ENCODE assay signal across 15 cellular contexts in genomic region chr14:55386037-55386798, GRCh38. TPM values are rescaled to one million over a fixed set of nuclear protein-coding genes. Genes with fewer than 3 reads are reported as not detected.
A peak's percentile ranks its signal among the peaks of the same experiment; 100 is the strongest.
DNase-seq lines count a peak whose midpoint lies in the region; ATAC-seq, FAIRE-seq and TF ChIP-seq lines count a peak whose summit lies in the region.
"Had no signal": no experiment of that assay in that cellular context is flagged by ENCODE, and none has a peak within 500 bp of the region (broad histone marks: within the 10 kb centered on the region; RNA-seq: fewer than 3 reads in every experiment).

No MANE protein-coding gene starts in this region.

- TF ChIP-seq POLR2A in HepG2 (IDR thresholded peaks at IDR 0.05; ENCODE audit: insufficient read depth in 1 of 2, low read depth in 2 of 2, low read length in 2 of 2): no peak

- H2AFZ ChIP-seq in DND-41 (ENCODE audit: low read depth, low read length) (no peak overlapping the region), PC-3 (ENCODE audit: low read length) (no peak overlapping the region), HepG2 (ENCODE audit: low read length) (no peak overlapping the region)

- DNase-seq in DND-41: no peak
- DNase-seq in PC-3: no peak
- no peak for DNase-seq in caudate nucleus (lab: John Stamatoyannopoulos, UW)
- DNase-seq in psoas muscle: no peak
- no peak for DNase-seq in NCI-H82 treated with DMSO at 0.1 percent for 48 hours (lab: John Stamatoyannopoulos, UW; ENCODE audit: unreplicated experiment)
- no peak for DNase-seq in HepG2 (ENCODE audit: low spot score)
- DNase-seq: activated CD8-positive, alpha-beta memory T cell treated with anti-CD3 and anti-CD28 coated beads for 24 hours; MG63; NCI-H446 treated with DMSO at 0.1 percent for 48 hours; trophoblast cell had no signal

- intact Hi-C loops in PC-3 (cut with micrococcal nuclease) (no loop called here), psoas muscle (cut with DNase I) (no loop called here), HepG2 (cut with micrococcal nuclease; ENCODE audit: unreplicated experiment) (no loop called here)

- no TSS peak for BruUV-seq in PC-3 (replicated peaks; lab: Mats Ljungman, UMichigan)
- no TSS peak for BruUV-seq in HepG2 (replicated peaks; lab: Mats Ljungman, UMichigan)

- H3K9ac ChIP-seq in DND-41 (ENCODE audit: low read depth, low read length) (no peak overlapping the region), PC-3 (ENCODE audit: low read length) (peak overlapping the region; percentile 2; the same call in 1 of the 2 replicates), HepG2 (ENCODE audit: insufficient read depth, low read depth, low read length) (no peak overlapping the region)

- no peaks in the 10 kb centered on the region for H3K9me2 ChIP-seq in PC-3 (replicated peaks; ENCODE audit: low read length)

- no peak for TF ChIP-seq EP300 in HepG2 (IDR thresholded peaks at IDR 0.05; ENCODE audit: low read depth in 2 of 2, low read length in 2 of 2)
- no peak for TF ChIP-seq EP300 in HepG2 (CRISPR knock-in tag; IDR thresholded peaks at IDR 0.05; ENCODE audit: borderline replicate concordance)

- in situ Hi-C loops in HepG2 (cut with HindIII; ENCODE audit: extremely low pct_ligation_motif_present, low pct_unique_long_range_greater_than_20kb): no loop called here

- H4K20me1 ChIP-seq in DND-41 (ENCODE audit: insufficient read depth, low read length) (peaks cover 4% of the 10 kb centered on the region; the same call in 1 of the 2 replicates), PC-3 (ENCODE audit: low read length) (no peaks in the 10 kb centered on the region), HepG2 (ENCODE audit: insufficient read depth, low read length) (no peaks in the 10 kb centered on the region)

- TF ChIP-seq RAD21 in HepG2 (CRISPR knock-in tag; IDR thresholded peaks at IDR 0.05): no peak

- WGBS in psoas muscle, 3 donors: 76 to 87% (median 85%) methylated on average over 6 of the region's 6 CpGs
- 98% methylated on average over 6 of the region's 6 CpGs for WGBS in HepG2 (ENCODE audit: low lambda C conversion rate)

- H3K4me2 ChIP-seq in DND-41 (ENCODE audit: insufficient read depth, low read length): no peak overlapping the region
- H3K4me2 ChIP-seq in PC-3 (ENCODE audit: low read length): peak overlapping the region; percentile 38
- no peak overlapping the region for H3K4me2 ChIP-seq in HepG2 (ENCODE audit: low read depth, low read length)

- H3K4me3 ChIP-seq in DND-41 (ENCODE audit: low read depth in 1 of 2, low read length in 2 of 2) (no peak overlapping the region), PC-3 (ENCODE audit: low read length) (no peak overlapping the region; the same call in 1 of the 2 replicates), psoas muscle (no peak overlapping the region), HepG2 (replicated peaks in 1 of 3; ENCODE audit: insufficient read depth in 1 of 3, low read depth in 2 of 3, low read length in 3 of 3) (no peak overlapping the region)
- H3K4me3 ChIP-seq: MG63 had no signal

- no peak for TF ChIP-seq CTCF in DND-41 (IDR thresholded peaks at IDR 0.05; ENCODE audit: borderline replicate concordance, extremely low read depth, low read length, poor library complexity, severe bottlenecking)
- TF ChIP-seq CTCF in PC-3 (conservative IDR thresholded peaks at IDR 0.05; ENCODE audit: low read depth, low read length): no peak
- no peak for TF ChIP-seq CTCF in psoas muscle (IDR thresholded peaks at IDR 0.05)
- no peak for TF ChIP-seq CTCF in HepG2 (CRISPR knock-in tag; IDR thresholded peaks at IDR 0.05)

- H3K9me3 ChIP-seq in DND-41 (ENCODE audit: insufficient read depth, low read length, severe bottlenecking) (no peaks in the 10 kb centered on the region), PC-3 (ENCODE audit: low read length) (no peaks in the 10 kb centered on the region), psoas muscle (no peaks in the 10 kb centered on the region), HepG2 (ENCODE audit: low read length) (no peaks in the 10 kb centered on the region)
- H3K9me3 ChIP-seq: MG63 had no signal

- no peaks in the 10 kb centered on the region for H3K79me2 ChIP-seq in DND-41 (ENCODE audit: insufficient read depth, low read length)
- H3K79me2 ChIP-seq in PC-3 (ENCODE audit: low read length): no peaks in the 10 kb centered on the region
- H3K79me2 ChIP-seq in HepG2 (ENCODE audit: insufficient read depth, low read length): no peaks in the 10 kb centered on the region

- FAIRE-seq in HepG2 (lab: Jason Lieb, UNC): no peak
- FAIRE-seq: GM12892 had no signal

- H3F3A ChIP-seq in PC-3 (ENCODE audit: low read length, unreplicated experiment): peaks cover 4% of the 10 kb centered on the region

- CTCF ChIA-PET in PC-3 (lab: Charles Lee): no interaction called here
- CTCF ChIA-PET in HepG2 (lab: Yijun Ruan, JAX; ENCODE audit: low intra/inter-chr PET ratio, low total read pairs): no interaction called here

- peaks cover 54% of the 10 kb centered on the region for H3K36me3 ChIP-seq in DND-41 (ENCODE audit: insufficient read depth, low read length)
- peaks cover 24% of the 10 kb centered on the region for H3K36me3 ChIP-seq in PC-3 (ENCODE audit: low read depth, low read length)
- H3K36me3 ChIP-seq in psoas muscle (ENCODE audit: insufficient read depth in 1 of 2, low read depth in 1 of 2): peaks cover 2 to 58% of the 10 kb centered on the region in 2 donors
- H3K36me3 ChIP-seq in HepG2 (replicated peaks in 1 of 2; ENCODE audit: control insufficient read depth in 1 of 2, insufficient read depth in 2 of 2, low read length in 2 of 2): peaks cover 13 to 51% of the 10 kb centered on the region in 2 experiments

- POLR2A ChIA-PET in PC-3 (lab: Charles Lee; ENCODE audit: unreplicated experiment) (no interaction called here), HepG2 (lab: Yijun Ruan, JAX) (no interaction called here)

- H3K27me3 ChIP-seq in DND-41 (ENCODE audit: insufficient read depth, low read length, poor library complexity) (no peaks in the 10 kb centered on the region), PC-3 (ENCODE audit: low read length) (no peaks in the 10 kb centered on the region), psoas muscle (ENCODE audit: insufficient read depth in 3 of 3, low read length in 2 of 3) (no peaks in the 10 kb centered on the region), HepG2 (ENCODE audit: control insufficient read depth in 1 of 2, insufficient read depth in 2 of 2, low read length in 2 of 2) (no peaks in the 10 kb centered on the region)
- H3K27me3 ChIP-seq: MG63 had no signal

- ATAC-seq in DND-41 (ENCODE audit: insufficient read depth, low read depth): no peak
- no peak for ATAC-seq in PC-3
- no peak for ATAC-seq in psoas muscle
- no peak for ATAC-seq in HG02884 (IDR thresholded peaks at IDR 0.05; ENCODE audit: unreplicated experiment)
- no peak for ATAC-seq in GM18520 (IDR thresholded peaks at IDR 0.05; ENCODE audit: unreplicated experiment)
- ATAC-seq in HepG2: no peak

- H3K27ac ChIP-seq in DND-41 (ENCODE audit: low read length): 0 out of 2 replicates have a peak overlapping the region, but pooled peaks have one; percentile 23
- H3K27ac ChIP-seq in PC-3 (ENCODE audit: low read length): peak overlapping the region; percentile 79
- peak overlapping the region; percentile 41 for H3K27ac ChIP-seq in caudate nucleus (ENCODE audit: low read depth, low read length)
- peak overlapping the region; percentile 84 for H3K27ac ChIP-seq in psoas muscle
- H3K27ac ChIP-seq in HepG2 (ENCODE audit: extremely low read length, insufficient read depth, low read length): no peak overlapping the region

- H3K4me1 ChIP-seq in DND-41 (ENCODE audit: insufficient read depth, low read length): no peaks in the 10 kb centered on the region
- peaks cover 69% of the 10 kb centered on the region for H3K4me1 ChIP-seq in PC-3 (ENCODE audit: insufficient read depth, low read length)
- H3K4me1 ChIP-seq in psoas muscle: peaks cover 57% of the 10 kb centered on the region
- H3K4me1 ChIP-seq in HepG2 (ENCODE audit: insufficient read depth, low read length): peaks cover 8% of the 10 kb centered on the region

RNA-seq across cellular contexts. Expression of gene ATG14, which starts 25.4 kb away (rescaled TPM):
- total RNA-seq in PC-3 (2014; rRNA removed): 20.2 and 22.5 TPM in 2 replicates
- 10 to 100 TPM in 2 of 4 donors, 1 to 10 TPM in 2; 7.4 to 15.1 (median 11.0) TPM for total RNA-seq in psoas muscle
- 10 to 100 TPM in 1 of 3 donors, 1 to 10 TPM in 2; 4.3 to 13.9 (median 7.9) TPM for polyA plus RNA-seq in psoas muscle
- total RNA-seq in HepG2 (2016; rRNA removed; fragmentation: Illumina TruSeq; extraction: Trizol): 9.1 and 9.9 TPM in 2 replicates
- total RNA-seq in HepG2 (2016; cell fraction: cytosol; rRNA removed; fragmentation: Illumina TruSeq; extraction: Trizol; ENCODE audit: low read depth): 1.7 and 1.9 TPM in 2 replicates
- 9.5 and 11.3 TPM in 2 replicates for total RNA-seq in HepG2 (2016; cell fraction: insoluble cytoplasmic fraction; rRNA removed; fragmentation: Illumina TruSeq; extraction: Trizol)
- total RNA-seq in HepG2 (2016; cell fraction: membrane; rRNA removed; fragmentation: Illumina TruSeq; extraction: Trizol): 4.6 and 5.4 TPM in 2 replicates
- total RNA-seq in HepG2 (2016; cell fraction: nucleus; rRNA removed; fragmentation: Illumina TruSeq; extraction: Trizol): 10.3 and 13.4 TPM in 2 replicates
- polyA plus RNA-seq in HepG2 (2011; rRNA removed): 6.2 and 7.2 TPM in 2 replicates
- 2.5 and 3.1 TPM in 2 replicates for polyA plus RNA-seq in HepG2 (2011; cell fraction: cytosol; rRNA removed)
- 13.5 and 13.6 TPM in 2 replicates for polyA plus RNA-seq in HepG2 (2011; cell fraction: nucleus; rRNA removed)
- polyA plus RNA-seq in HepG2 (2012): 4.9 and 6.8 TPM in 2 replicates
- 0.62 and 0.65 TPM in 2 replicates for polyA plus RNA-seq in HepG2 (2016; cell fraction: cytosol; fragmentation: Illumina TruSeq; extraction: Trizol; ENCODE audit: low read depth)
- polyA plus RNA-seq in HepG2 (2016; cell fraction: insoluble cytoplasmic fraction; fragmentation: Illumina TruSeq; extraction: Trizol; ENCODE audit: low read depth): 6.5 and 7.1 TPM in 2 replicates
- 1.6 and 1.8 TPM in 2 replicates for polyA plus RNA-seq in HepG2 (2016; cell fraction: membrane; fragmentation: Illumina TruSeq; extraction: Trizol; ENCODE audit: low read depth)
- polyA plus RNA-seq in HepG2 (2016; cell fraction: nucleus; fragmentation: Illumina TruSeq; extraction: Trizol; ENCODE audit: insufficient read depth, low read depth): 22.2 and 22.7 TPM in 2 replicates
- 7.4 and 8.6 TPM in 2 replicates for polyA minus RNA-seq in HepG2 (2011; rRNA and poly(A)+ RNA removed; ENCODE audit: low replicate concordance)
- polyA minus RNA-seq in HepG2 (2011; cell fraction: cytosol; rRNA and poly(A)+ RNA removed): 5.1 and 6.0 TPM in 2 replicates
- 12.6 and 12.9 TPM in 2 replicates for polyA minus RNA-seq in HepG2 (2011; cell fraction: nucleus; rRNA and poly(A)+ RNA removed)

RNA-seq across cellular contexts. Expression of gene TBPL2, which starts 54.2 kb away (rescaled TPM):
- total RNA-seq in PC-3 (2014; rRNA removed) (not detected in 2 replicates), psoas muscle (not detected), HepG2 (2016; rRNA removed; fragmentation: Illumina TruSeq; extraction: Trizol) (not detected in 2 replicates)
- polyA plus RNA-seq in psoas muscle (not detected), HepG2 (2011; rRNA removed) (not detected in 2 replicates)
- total RNA-seq in HepG2 (2016; cell fraction: cytosol; rRNA removed; fragmentation: Illumina TruSeq; extraction: Trizol; ENCODE audit: low read depth): not detected in 2 replicates
- total RNA-seq in HepG2 (2016; cell fraction: insoluble cytoplasmic fraction; rRNA removed; fragmentation: Illumina TruSeq; extraction: Trizol): not detected in 2 replicates
- total RNA-seq in HepG2 (2016; cell fraction: membrane; rRNA removed; fragmentation: Illumina TruSeq; extraction: Trizol): not detected in 2 replicates
- not detected in 2 replicates for total RNA-seq in HepG2 (2016; cell fraction: nucleus; rRNA removed; fragmentation: Illumina TruSeq; extraction: Trizol)
- not detected in 2 replicates for polyA plus RNA-seq in HepG2 (2011; cell fraction: cytosol; rRNA removed)
- polyA plus RNA-seq in HepG2 (2011; cell fraction: nucleus; rRNA removed): not detected in 2 replicates
- polyA plus RNA-seq in HepG2 (2012): 0.12 TPM in 1 of 2 replicates, not detected in the other
- polyA plus RNA-seq in HepG2 (2016; cell fraction: cytosol; fragmentation: Illumina TruSeq; extraction: Trizol; ENCODE audit: low read depth): not detected in 2 replicates
- polyA plus RNA-seq in HepG2 (2016; cell fraction: insoluble cytoplasmic fraction; fragmentation: Illumina TruSeq; extraction: Trizol; ENCODE audit: low read depth): not detected in 2 replicates
- polyA plus RNA-seq in HepG2 (2016; cell fraction: membrane; fragmentation: Illumina TruSeq; extraction: Trizol; ENCODE audit: low read depth): not detected in 2 replicates
- not detected in 2 replicates for polyA plus RNA-seq in HepG2 (2016; cell fraction: nucleus; fragmentation: Illumina TruSeq; extraction: Trizol; ENCODE audit: insufficient read depth, low read depth)
- polyA minus RNA-seq in HepG2 (2011; rRNA and poly(A)+ RNA removed; ENCODE audit: low replicate concordance): 0.08 TPM in 1 of 2 replicates, not detected in the other
- polyA minus RNA-seq in HepG2 (2011; cell fraction: cytosol; rRNA and poly(A)+ RNA removed): not detected in 2 replicates
- polyA minus RNA-seq in HepG2 (2011; cell fraction: nucleus; rRNA and poly(A)+ RNA removed): not detected in 2 replicates
- total RNA-seq: kidney epithelial cell, omental fat pad had no signal
